ENCODE assay signal across 1 cellular context in the genomic region with DNA sequence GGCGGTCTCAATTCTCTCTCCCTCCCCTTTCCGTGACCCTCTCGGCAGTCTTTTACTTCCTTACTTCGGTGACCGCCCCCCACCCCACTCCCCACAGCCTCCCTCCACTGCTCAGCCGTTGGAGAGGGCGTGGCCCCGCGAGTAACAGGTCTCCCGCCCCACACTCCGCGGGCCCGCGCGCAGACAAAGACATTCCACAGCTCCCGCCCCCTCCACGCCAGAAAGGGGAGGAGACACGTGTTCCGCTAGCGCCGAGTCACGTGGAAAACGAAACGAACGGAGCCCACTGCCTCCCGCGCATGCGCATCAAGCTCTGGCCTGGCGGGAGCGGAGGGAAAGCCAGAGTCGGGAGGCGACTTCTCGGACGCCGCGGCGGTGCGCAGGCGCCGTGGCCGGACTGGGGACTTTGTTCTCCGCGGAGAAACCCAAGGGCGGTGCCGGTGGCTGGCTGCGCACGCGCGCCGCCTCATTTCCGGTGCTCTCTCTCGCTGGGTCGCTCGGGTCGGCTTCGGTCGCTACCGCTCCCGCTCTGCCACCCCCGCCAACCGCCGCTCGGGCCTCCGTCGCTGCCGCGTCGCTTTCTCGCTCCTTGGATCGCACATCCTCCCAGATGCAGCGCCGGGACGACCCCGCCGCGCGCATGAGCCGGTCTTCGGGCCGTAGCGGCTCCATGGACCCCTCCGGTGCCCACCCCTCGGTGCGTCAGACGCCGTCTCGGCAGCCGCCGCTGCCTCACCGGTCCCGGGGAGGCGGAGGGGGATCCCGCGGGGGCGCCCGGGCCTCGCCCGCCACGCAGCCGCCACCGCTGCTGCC.
TF ChIP-seq lines count a peak whose summit lies in the region.

A gene with protein sequence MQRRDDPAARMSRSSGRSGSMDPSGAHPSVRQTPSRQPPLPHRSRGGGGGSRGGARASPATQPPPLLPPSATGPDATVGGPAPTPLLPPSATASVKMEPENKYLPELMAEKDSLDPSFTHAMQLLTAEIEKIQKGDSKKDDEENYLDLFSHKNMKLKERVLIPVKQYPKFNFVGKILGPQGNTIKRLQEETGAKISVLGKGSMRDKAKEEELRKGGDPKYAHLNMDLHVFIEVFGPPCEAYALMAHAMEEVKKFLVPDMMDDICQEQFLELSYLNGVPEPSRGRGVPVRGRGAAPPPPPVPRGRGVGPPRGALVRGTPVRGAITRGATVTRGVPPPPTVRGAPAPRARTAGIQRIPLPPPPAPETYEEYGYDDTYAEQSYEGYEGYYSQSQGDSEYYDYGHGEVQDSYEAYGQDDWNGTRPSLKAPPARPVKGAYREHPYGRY (plus strand): TSS at position 483 of the 813 bp plus-strand sequence. CDS start 128 bp downstream, at position 611.

TF ChIP-seq in HEK293, 187 proteins besides CTCF, POLR2A, EP300 and RAD21 (continued from another document):
- TF ChIP-seq, protein P1, sequence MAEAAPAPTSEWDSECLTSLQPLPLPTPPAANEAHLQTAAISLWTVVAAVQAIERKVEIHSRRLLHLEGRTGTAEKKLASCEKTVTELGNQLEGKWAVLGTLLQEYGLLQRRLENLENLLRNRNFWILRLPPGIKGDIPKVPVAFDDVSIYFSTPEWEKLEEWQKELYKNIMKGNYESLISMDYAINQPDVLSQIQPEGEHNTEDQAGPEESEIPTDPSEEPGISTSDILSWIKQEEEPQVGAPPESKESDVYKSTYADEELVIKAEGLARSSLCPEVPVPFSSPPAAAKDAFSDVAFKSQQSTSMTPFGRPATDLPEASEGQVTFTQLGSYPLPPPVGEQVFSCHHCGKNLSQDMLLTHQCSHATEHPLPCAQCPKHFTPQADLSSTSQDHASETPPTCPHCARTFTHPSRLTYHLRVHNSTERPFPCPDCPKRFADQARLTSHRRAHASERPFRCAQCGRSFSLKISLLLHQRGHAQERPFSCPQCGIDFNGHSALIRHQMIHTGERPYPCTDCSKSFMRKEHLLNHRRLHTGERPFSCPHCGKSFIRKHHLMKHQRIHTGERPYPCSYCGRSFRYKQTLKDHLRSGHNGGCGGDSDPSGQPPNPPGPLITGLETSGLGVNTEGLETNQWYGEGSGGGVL (tag by site-specific recombination; IDR thresholded peaks at IDR 0.05) = peak; percentile 99
- TF ChIP-seq ZNF146 (tag by site-specific recombination; IDR thresholded peaks at IDR 0.05) (no peak), ZNF530 (tag by site-specific recombination; IDR thresholded peaks at IDR 0.05; ENCODE audit: low read depth) (no peak), ZNF175 (tag by site-specific recombination; IDR thresholded peaks at IDR 0.05) (no peak), ZFP41 (tag by site-specific recombination; IDR thresholded peaks at IDR 0.05; ENCODE audit: borderline replicate concordance) (no peak), ZNF114 (tag by site-specific recombination; IDR thresholded peaks at IDR 0.05) (no peak), ZNF48 (tag by site-specific recombination; IDR thresholded peaks at IDR 0.05) (no peak), ZNF600 (tag by site-specific recombination; IDR thresholded peaks at IDR 0.05) (peak; percentile 66; the same call in 1 of the 2 replicates), GLIS1 (tag by site-specific recombination; IDR thresholded peaks at IDR 0.05) (0 out of 2 replicates have a peak, but pooled peaks have one; percentile 27), KLF16 (tag by site-specific recombination; IDR thresholded peaks at IDR 0.05) (peak; percentile 94), WT1 (tag by site-specific recombination; IDR thresholded peaks at IDR 0.05) (peak; percentile 45; the same call in 1 of the 2 replicates), ZNF585B (tag by site-specific recombination; IDR thresholded peaks at IDR 0.05) (no peak), ZFHX2 (tag by site-specific recombination; conservative IDR thresholded peaks at IDR 0.05) (peak; percentile 51), SP7 (tag by site-specific recombination; IDR thresholded peaks at IDR 0.05) (peak; percentile 60; the same call in 1 of the 2 replicates), ZNF426 (tag by site-specific recombination; IDR thresholded peaks at IDR 0.05) (no peak), ZNF791 (tag by site-specific recombination; IDR thresholded peaks at IDR 0.05) (no peak)
- TF ChIP-seq, protein P2, sequence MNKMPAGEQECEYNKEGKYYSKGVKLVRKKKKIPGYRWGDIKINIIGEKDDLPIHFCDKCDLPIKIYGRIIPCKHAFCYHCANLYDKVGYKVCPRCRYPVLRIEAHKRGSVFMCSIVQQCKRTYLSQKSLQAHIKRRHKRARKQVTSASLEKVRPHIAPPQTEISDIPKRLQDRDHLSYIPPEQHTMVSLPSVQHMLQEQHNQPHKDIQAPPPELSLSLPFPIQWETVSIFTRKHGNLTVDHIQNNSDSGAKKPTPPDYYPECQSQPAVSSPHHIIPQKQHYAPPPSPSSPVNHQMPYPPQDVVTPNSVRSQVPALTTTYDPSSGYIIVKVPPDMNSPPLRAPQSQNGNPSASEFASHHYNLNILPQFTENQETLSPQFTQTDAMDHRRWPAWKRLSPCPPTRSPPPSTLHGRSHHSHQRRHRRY (tag by site-specific recombination; IDR thresholded peaks at IDR 0.05) = no peak
- TF ChIP-seq, protein P3, sequence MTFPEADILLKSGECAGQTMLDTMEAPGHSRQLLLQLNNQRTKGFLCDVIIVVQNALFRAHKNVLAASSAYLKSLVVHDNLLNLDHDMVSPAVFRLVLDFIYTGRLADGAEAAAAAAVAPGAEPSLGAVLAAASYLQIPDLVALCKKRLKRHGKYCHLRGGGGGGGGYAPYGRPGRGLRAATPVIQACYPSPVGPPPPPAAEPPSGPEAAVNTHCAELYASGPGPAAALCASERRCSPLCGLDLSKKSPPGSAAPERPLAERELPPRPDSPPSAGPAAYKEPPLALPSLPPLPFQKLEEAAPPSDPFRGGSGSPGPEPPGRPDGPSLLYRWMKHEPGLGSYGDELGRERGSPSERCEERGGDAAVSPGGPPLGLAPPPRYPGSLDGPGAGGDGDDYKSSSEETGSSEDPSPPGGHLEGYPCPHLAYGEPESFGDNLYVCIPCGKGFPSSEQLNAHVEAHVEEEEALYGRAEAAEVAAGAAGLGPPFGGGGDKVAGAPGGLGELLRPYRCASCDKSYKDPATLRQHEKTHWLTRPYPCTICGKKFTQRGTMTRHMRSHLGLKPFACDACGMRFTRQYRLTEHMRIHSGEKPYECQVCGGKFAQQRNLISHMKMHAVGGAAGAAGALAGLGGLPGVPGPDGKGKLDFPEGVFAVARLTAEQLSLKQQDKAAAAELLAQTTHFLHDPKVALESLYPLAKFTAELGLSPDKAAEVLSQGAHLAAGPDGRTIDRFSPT (tag by site-specific recombination; IDR thresholded peaks at IDR 0.05) = no peak
- TF ChIP-seq, protein P4, sequence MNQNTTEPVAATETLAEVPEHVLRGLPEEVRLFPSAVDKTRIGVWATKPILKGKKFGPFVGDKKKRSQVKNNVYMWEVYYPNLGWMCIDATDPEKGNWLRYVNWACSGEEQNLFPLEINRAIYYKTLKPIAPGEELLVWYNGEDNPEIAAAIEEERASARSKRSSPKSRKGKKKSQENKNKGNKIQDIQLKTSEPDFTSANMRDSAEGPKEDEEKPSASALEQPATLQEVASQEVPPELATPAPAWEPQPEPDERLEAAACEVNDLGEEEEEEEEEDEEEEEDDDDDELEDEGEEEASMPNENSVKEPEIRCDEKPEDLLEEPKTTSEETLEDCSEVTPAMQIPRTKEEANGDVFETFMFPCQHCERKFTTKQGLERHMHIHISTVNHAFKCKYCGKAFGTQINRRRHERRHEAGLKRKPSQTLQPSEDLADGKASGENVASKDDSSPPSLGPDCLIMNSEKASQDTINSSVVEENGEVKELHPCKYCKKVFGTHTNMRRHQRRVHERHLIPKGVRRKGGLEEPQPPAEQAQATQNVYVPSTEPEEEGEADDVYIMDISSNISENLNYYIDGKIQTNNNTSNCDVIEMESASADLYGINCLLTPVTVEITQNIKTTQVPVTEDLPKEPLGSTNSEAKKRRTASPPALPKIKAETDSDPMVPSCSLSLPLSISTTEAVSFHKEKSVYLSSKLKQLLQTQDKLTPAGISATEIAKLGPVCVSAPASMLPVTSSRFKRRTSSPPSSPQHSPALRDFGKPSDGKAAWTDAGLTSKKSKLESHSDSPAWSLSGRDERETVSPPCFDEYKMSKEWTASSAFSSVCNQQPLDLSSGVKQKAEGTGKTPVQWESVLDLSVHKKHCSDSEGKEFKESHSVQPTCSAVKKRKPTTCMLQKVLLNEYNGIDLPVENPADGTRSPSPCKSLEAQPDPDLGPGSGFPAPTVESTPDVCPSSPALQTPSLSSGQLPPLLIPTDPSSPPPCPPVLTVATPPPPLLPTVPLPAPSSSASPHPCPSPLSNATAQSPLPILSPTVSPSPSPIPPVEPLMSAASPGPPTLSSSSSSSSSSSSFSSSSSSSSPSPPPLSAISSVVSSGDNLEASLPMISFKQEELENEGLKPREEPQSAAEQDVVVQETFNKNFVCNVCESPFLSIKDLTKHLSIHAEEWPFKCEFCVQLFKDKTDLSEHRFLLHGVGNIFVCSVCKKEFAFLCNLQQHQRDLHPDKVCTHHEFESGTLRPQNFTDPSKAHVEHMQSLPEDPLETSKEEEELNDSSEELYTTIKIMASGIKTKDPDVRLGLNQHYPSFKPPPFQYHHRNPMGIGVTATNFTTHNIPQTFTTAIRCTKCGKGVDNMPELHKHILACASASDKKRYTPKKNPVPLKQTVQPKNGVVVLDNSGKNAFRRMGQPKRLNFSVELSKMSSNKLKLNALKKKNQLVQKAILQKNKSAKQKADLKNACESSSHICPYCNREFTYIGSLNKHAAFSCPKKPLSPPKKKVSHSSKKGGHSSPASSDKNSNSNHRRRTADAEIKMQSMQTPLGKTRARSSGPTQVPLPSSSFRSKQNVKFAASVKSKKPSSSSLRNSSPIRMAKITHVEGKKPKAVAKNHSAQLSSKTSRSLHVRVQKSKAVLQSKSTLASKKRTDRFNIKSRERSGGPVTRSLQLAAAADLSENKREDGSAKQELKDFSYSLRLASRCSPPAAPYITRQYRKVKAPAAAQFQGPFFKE (tag by site-specific recombination; IDR thresholded peaks at IDR 0.05; ENCODE audit: borderline replicate concordance) = no peak
- TF ChIP-seq, protein P5, sequence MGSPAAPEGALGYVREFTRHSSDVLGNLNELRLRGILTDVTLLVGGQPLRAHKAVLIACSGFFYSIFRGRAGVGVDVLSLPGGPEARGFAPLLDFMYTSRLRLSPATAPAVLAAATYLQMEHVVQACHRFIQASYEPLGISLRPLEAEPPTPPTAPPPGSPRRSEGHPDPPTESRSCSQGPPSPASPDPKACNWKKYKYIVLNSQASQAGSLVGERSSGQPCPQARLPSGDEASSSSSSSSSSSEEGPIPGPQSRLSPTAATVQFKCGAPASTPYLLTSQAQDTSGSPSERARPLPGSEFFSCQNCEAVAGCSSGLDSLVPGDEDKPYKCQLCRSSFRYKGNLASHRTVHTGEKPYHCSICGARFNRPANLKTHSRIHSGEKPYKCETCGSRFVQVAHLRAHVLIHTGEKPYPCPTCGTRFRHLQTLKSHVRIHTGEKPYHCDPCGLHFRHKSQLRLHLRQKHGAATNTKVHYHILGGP (tag by site-specific recombination; IDR thresholded peaks at IDR 0.05) = no peak
